ENCODE assay signal across 13 cellular contexts in genomic region chr4:121668368-121669162, GRCh38. TPM values are rescaled to one million over a fixed set of nuclear protein-coding genes. Genes with fewer than 3 reads are reported as not detected.
DNase-seq lines count a peak whose midpoint lies in the region; ATAC-seq and TF ChIP-seq lines count a peak whose summit lies in the region.
"Had no signal": no experiment of that assay in that cellular context is flagged by ENCODE, and none has a peak within 500 bp of the region (broad histone marks: within the 10 kb centered on the region; RNA-seq: fewer than 3 reads in every experiment).

No MANE protein-coding gene starts in this region.

- TF ChIP-seq POLR2A in IMR-90 (IDR thresholded peaks at IDR 0.05; ENCODE audit: low read depth, low read length): no peak

- 50% methylated on average over 1 of the region's 4 CpGs; no CpG with 5 or more reads in 1 of the 2 experiments for WGBS in IMR-90 (ENCODE audit: extremely low coverage in 2 of 2, insufficient read length in 1 of 2), 2 experiments

- intact Hi-C loops in IMR-90 (cut with micrococcal nuclease): loop anchor here (2.0 kb wide), 1 partner anchor 60 kb away; no protein-coding TSS in a partner anchor
- intact Hi-C loops in tibial artery (cut with DNase I; ENCODE audit: low total_unique reads): no loop called here

- H3K4me3 ChIP-seq in AG10803 (ENCODE audit: low read length): no peak overlapping the region
- H3K4me3 ChIP-seq in IMR-90 (ENCODE audit: insufficient read depth, low read depth, low read length): no peak overlapping the region
- H3K4me3 ChIP-seq in choroid plexus epithelial cell (ENCODE audit: low read depth, low read length): no peak overlapping the region
- H3K4me3 ChIP-seq in osteoblast (ENCODE audit: insufficient read depth, low read length): peak overlapping the region; percentile 38
- H3K4me3 ChIP-seq in tibial artery: no peak overlapping the region

- BruUV-seq in IMR-90 (replicated peaks; lab: Mats Ljungman, UMichigan): no TSS peak

- peaks cover 16% of the 10 kb centered on the region for H3K79me2 ChIP-seq in osteoblast (ENCODE audit: insufficient read depth, low read length)

- H3K18ac ChIP-seq in IMR-90 (ENCODE audit: low read depth, low read length): peak overlapping the region; percentile 21; the same call in 1 of the 2 replicates

- no peak overlapping the region for H2AK9ac ChIP-seq in IMR-90 (replicated peaks; ENCODE audit: low read depth, low read length, poor library complexity)

- H3K27ac ChIP-seq in IMR-90 (ENCODE audit: insufficient read depth, low read length) (peak overlapping the region; percentile 93), osteoblast (ENCODE audit: low read depth, low read length) (peak overlapping the region; percentile 93), tibial artery (no peak overlapping the region)

- H2BK120ac ChIP-seq in IMR-90 (ENCODE audit: low read depth, low read length): peak overlapping the region; percentile 30; the same call in 1 of the 2 replicates

- peak overlapping the region; percentile 40; the same call in 1 of the 2 replicates for H3K56ac ChIP-seq in IMR-90 (ENCODE audit: extremely low read depth, insufficient read depth, low read length)

- dilution Hi-C loops in IMR-90 (cut with HindIII; ENCODE audit: low sequenced_read_pairs, unreplicated experiment): loop anchor here (10.0 kb wide), 1 partner anchor 146 kb away; no protein-coding TSS in a partner anchor

- H4K20me1 ChIP-seq in IMR-90 (ENCODE audit: insufficient read depth, low read length): peaks cover 42% of the 10 kb centered on the region
- peaks cover 3% of the 10 kb centered on the region for H4K20me1 ChIP-seq in osteoblast (ENCODE audit: insufficient read depth, low read length)

- peaks cover 3 to 38% of the 10 kb centered on the region in 2 experiments; a peak in 2 of 4 replicates for H3K79me1 ChIP-seq in IMR-90 (ENCODE audit: low read depth in 1 of 2, low read length in 2 of 2)

- CTCF ChIA-PET in IMR-90 (lab: Yijun Ruan, JAX): interaction anchor here (0.6 to 1.7 kb wide), 5 partner anchors 8 to 67 kb away, joined by 3 to 6 read pairs (median 4); no protein-coding TSS in a partner anchor

- ATAC-seq in IMR-90 (ENCODE audit: low read depth): peak; percentile 83
- ATAC-seq: natural killer cell had no signal

- H2BK15ac ChIP-seq in IMR-90 (ENCODE audit: low read depth, low read length): no peak overlapping the region; the same call in 2 of the 3 replicates

- H2AFZ ChIP-seq in IMR-90 (replicated peaks; ENCODE audit: low read length, poor library complexity) (no peak overlapping the region), osteoblast (ENCODE audit: low read length) (no peak overlapping the region)

- peak overlapping the region; percentile 43; the same call in 1 of the 2 replicates for H3K4ac ChIP-seq in IMR-90 (ENCODE audit: low read depth, low read length)

- H4K5ac ChIP-seq in IMR-90 (ENCODE audit: low read depth, low read length): no peak overlapping the region

- 0 out of 4 replicates have a peak overlapping the region, but pooled peaks of 1 of the 2 experiments have one; percentile 26 for H4K8ac ChIP-seq in IMR-90 (ENCODE audit: low read depth in 2 of 2, low read length in 2 of 2)

- H3K14ac ChIP-seq in IMR-90 (replicated peaks; ENCODE audit: low read depth, low read length): no peak overlapping the region

- H3K36me3 ChIP-seq in IMR-90 (ENCODE audit: control insufficient read depth, insufficient read depth, low read length) (peaks cover 40% of the 10 kb centered on the region), osteoblast (ENCODE audit: insufficient read depth, low read length) (peaks cover 63% of the 10 kb centered on the region), tibial artery (peaks cover 64 to 77% (median 73%) of the 10 kb centered on the region in 3 donors)

- H3K4me1 ChIP-seq in IMR-90 (ENCODE audit: control insufficient read depth, insufficient read depth, low read length): peaks cover 14% of the 10 kb centered on the region
- H3K4me1 ChIP-seq in osteoblast (ENCODE audit: insufficient read depth, low read length): peaks cover 44% of the 10 kb centered on the region
- H3K4me1 ChIP-seq in tibial artery: no peaks in the 10 kb centered on the region

- H3K9me1 ChIP-seq in IMR-90 (ENCODE audit: insufficient read depth, low read length): peaks cover 9% of the 10 kb centered on the region

- TF ChIP-seq RAD21 in IMR-90 (IDR thresholded peaks at IDR 0.05; ENCODE audit: low read length): no peak

- POLR2A ChIA-PET in IMR-90 (lab: Charles Lee; ENCODE audit: unreplicated experiment): interaction anchor here (0.7 to 0.9 kb wide), 2 partner anchors 23 to 27 kb away, joined by 3 to 4 read pairs; no protein-coding TSS in a partner anchor

- H4K91ac ChIP-seq in IMR-90 (ENCODE audit: insufficient read depth, low read depth, low read length): 0 out of 2 replicates have a peak overlapping the region, but pooled peaks have one; percentile 13

- in situ Hi-C loops in IMR-90 (cut with MboI; ENCODE audit: low sequenced_read_pairs) (no loop called here), GM13977 (cut with MboI; ENCODE audit: low pct_unique_long_range_greater_than_20kb, low sequenced_read_pairs, unreplicated experiment) (loop anchor here (25.0 kb wide), 2 partner anchors 206 to 306 kb away; no protein-coding TSS in a partner anchor)

- no peak for TF ChIP-seq CTCF in AG10803 (conservative IDR thresholded peaks at IDR 0.05; ENCODE audit: low read length)
- no peak for TF ChIP-seq CTCF in IMR-90 (conservative IDR thresholded peaks at IDR 0.05; ENCODE audit: low read depth, low read length)
- no peak for TF ChIP-seq CTCF in choroid plexus epithelial cell (conservative IDR thresholded peaks at IDR 0.05; ENCODE audit: low read depth, low read length)
- no peak for TF ChIP-seq CTCF in osteoblast (IDR thresholded peaks at IDR 0.05; ENCODE audit: extremely low read depth, low read depth, low read length)
- TF ChIP-seq CTCF in tibial artery (IDR thresholded peaks at IDR 0.05): no peak
- TF ChIP-seq CTCF in GM13977 (IDR thresholded peaks at IDR 0.05; ENCODE audit: extremely low read depth, insufficient read depth, missing control alignments): no peak

- H3K9me3 ChIP-seq in IMR-90 (ENCODE audit: control insufficient read depth, insufficient read depth, low read length) (no peaks in the 10 kb centered on the region), osteoblast (ENCODE audit: low read depth, low read length) (no peaks in the 10 kb centered on the region), tibial artery (no peaks in the 10 kb centered on the region)

- H2BK20ac ChIP-seq in IMR-90 (ENCODE audit: low read depth, low read length): peak overlapping the region; percentile 46; the same call in 1 of the 2 replicates

- no peak overlapping the region; the same call in 1 of the 2 replicates for H3K9ac ChIP-seq in IMR-90 (ENCODE audit: low read depth, low read length)

- H3K4me2 ChIP-seq in IMR-90 (ENCODE audit: low read depth, low read length): peak overlapping the region; percentile 6; the same call in 1 of the 2 replicates
- peak overlapping the region; percentile 81 for H3K4me2 ChIP-seq in osteoblast (ENCODE audit: insufficient read depth, low read length)

- peak overlapping the region; percentile 82 for H2BK5ac ChIP-seq in IMR-90 (ENCODE audit: low read depth, low read length, poor library complexity, severe bottlenecking)

- peak overlapping the region; percentile 41; the same call in 1 of the 2 replicates for H2AK5ac ChIP-seq in IMR-90 (ENCODE audit: low read depth, low read length)

- peak overlapping the region; percentile 52 for H3K23ac ChIP-seq in IMR-90 (ENCODE audit: low read depth, low read length)

- H3K27me3 ChIP-seq in IMR-90 (ENCODE audit: control insufficient read depth, insufficient read depth, low read length) (no peaks in the 10 kb centered on the region), osteoblast (ENCODE audit: insufficient read depth, low read length) (no peaks in the 10 kb centered on the region), tibial artery (no peaks in the 10 kb centered on the region)

- DNase-seq in AG10803 (ENCODE audit: low read depth) (peak; percentile 97), IMR-90 (peak; percentile 99), choroid plexus epithelial cell (ENCODE audit: low read depth) (peak; percentile 98), osteoblast (ENCODE audit: insufficient read length, low spot score, missing footprints) (peak; percentile 89), tibial artery (no peak), NCI-H774 (lab: John Stamatoyannopoulos, UW) (no peak), GM13977 (ENCODE audit: low spot score) (no peak), NOMO-1 treated with dmso at 0.1 percent for 144 hours (lab: John Stamatoyannopoulos, UW; ENCODE audit: unreplicated experiment) (no peak)
- DNase-seq: activated T-cell treated with anti-CD3 and anti-CD28 coated beads, Interleukin-2, amount 50 U/mL, for 1 hour; Calu3; natural killer cell; NCI-H1417 treated with DMSO at 0.1 percent for 48 hours; stimulated activated naive CD4-positive, alpha-beta T cell treated with Interleukin-2 at 50 U/mL for 16 hours had no signal

TF ChIP-seq in IMR-90, 13 proteins besides CTCF, POLR2A, EP300 and RAD21:
- TF ChIP-seq BHLHE40 (IDR thresholded peaks at IDR 0.05; ENCODE audit: low read depth, low read length): peak; percentile 89
- 0 out of 2 replicates have a peak, but pooled peaks have one; percentile 23 for TF ChIP-seq MAZ (IDR thresholded peaks at IDR 0.05; ENCODE audit: borderline replicate concordance, low read depth, low read length)
- TF ChIP-seq CEBPB (IDR thresholded peaks at IDR 0.05; ENCODE audit: low read depth, low read length): no peak
- peak; percentile 65; the same call in 1 of the 2 replicates for TF ChIP-seq FOS (IDR thresholded peaks at IDR 0.05; ENCODE audit: low read depth, low read length)
- TF ChIP-seq MXI1 (IDR thresholded peaks at IDR 0.05; ENCODE audit: borderline replicate concordance, low read depth, low read length): peak; percentile 50; the same call in 1 of the 2 replicates
- TF ChIP-seq CHD1 (IDR thresholded peaks at IDR 0.05; ENCODE audit: low read depth, low read length): no peak

RNA-seq across cellular contexts. Expression of gene ANXA5, which starts 28.2 kb away (rescaled TPM):
- total RNA-seq in IMR-90 (2012; rRNA removed) (780 and 1,163 TPM in 2 replicates), osteoblast (1,038 and 1,166 TPM in 2 replicates)
- 1,191 and 1,448 TPM in 2 replicates for polyA plus RNA-seq in IMR-90 (2012; rRNA removed)
- 601 and 625 TPM in 2 replicates for polyA plus RNA-seq in IMR-90 (2012; cell fraction: cytosol; rRNA removed)
- 243 and 845 TPM in 2 replicates for polyA plus RNA-seq in IMR-90 (2012; cell fraction: nucleus; rRNA removed; ENCODE audit: low replicate concordance)

Comparison
In these comparisons a context has a peak if more than half of its experiments do, and no peak if none do; other contexts are left out.
1. DNase-seq: peak in AG10803 (single experiment), IMR-90 (single experiment), choroid plexus epithelial cell (single experiment) and osteoblast (single experiment); none in tibial artery (0 of 2), NCI-H774 (single experiment), GM13977 (single experiment) and NOMO-1 treated with dmso at 0.1 percent for 144 hours (single experiment).
2. H3K27ac ChIP-seq: peak in IMR-90 (single experiment) and osteoblast (single experiment); none in tibial artery (0 of 2).